ENCODE assay signal across 25 cellular contexts in the genomic region with DNA sequence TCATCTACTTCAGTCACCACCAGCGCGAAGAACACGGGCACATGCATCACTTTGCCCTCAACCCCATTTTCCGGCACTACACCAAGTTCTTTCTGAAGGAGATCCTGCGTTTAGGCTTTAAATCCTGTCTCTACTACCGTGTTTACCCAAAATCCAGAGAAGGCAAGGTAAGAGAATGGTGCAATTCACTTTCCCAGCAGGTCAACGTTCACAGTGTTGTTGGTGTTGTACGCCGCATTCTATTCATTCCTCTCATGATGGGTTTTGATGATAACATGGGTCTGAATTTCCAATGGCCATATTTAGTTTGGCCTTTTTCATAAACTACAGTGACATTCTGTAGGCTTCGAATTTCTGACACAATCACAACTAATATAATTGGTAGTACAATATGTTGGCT.
"Had no signal": no experiment of that assay in that cellular context is flagged by ENCODE, and none has a peak within 500 bp of the region (broad histone marks: within the 10 kb centered on the region; RNA-seq: fewer than 3 reads in every experiment).

No MANE protein-coding gene starts in this region.

- H3K36me3 ChIP-seq: stomach, suprapubic skin, thoracic aorta, thyroid gland, tibial artery, tibial nerve, transverse colon, upper lobe of left lung, upper lobe of right lung, uterus, vagina had no signal

- H3K4me3 ChIP-seq: stomach, suprapubic skin, testis, thoracic aorta, thyroid gland, tibial artery, tibial nerve, transverse colon, upper lobe of left lung, upper lobe of right lung, uterus, vagina had no signal

- DNase-seq: stimulated activated CD4-positive, alpha-beta T cell treated with anti-CD3 and anti-CD28 coated beads, Interleukin-2, amount 100 ng/mL, for 48 hours; stimulated activated CD4-positive, alpha-beta T cell treated with anti-CD3 and anti-CD28 coated beads, Interleukin-4, amount 100 ng/mL, for 1 hour; stimulated activated CD4-positive, alpha-beta T cell treated with anti-CD3 and anti-CD28 coated beads, Interleukin-4, amount 100 ng/mL, for 24 hours; stimulated activated CD4-positive, alpha-beta T cell treated with anti-CD3 and anti-CD28 coated beads, Interleukin-4, amount 100 ng/mL, for 4 hours; stimulated activated CD8-positive, alpha-beta memory T cell treated with anti-CD3 and anti-CD28 coated beads, Interleukin-4, amount 100 ng/mL, for 48 hours; stimulated activated naive B cell treated with anti-CD40 and anti-IgM and Interleukin-4, amounts not matched to agents 10 μg/mL and 1 μg/mL and 100 μg/mL, for 72 hours; stimulated activated naive CD4-positive, alpha-beta T cell; stimulated activated naive CD4-positive, alpha-beta T cell treated with Interleukin-2 at 50 U/mL for 16 hours; stimulated activated naive CD8-positive, alpha-beta T cell treated with anti-CD3 and anti-CD28 coated beads, Interleukin-15, amount 100 ng/mL, for 72 hours; stomach; substantia nigra; testis; thyroid gland; tibial artery; transverse colon; upper lobe of left lung; upper lobe of right lung; uterus had no signal

- H3K4me1 ChIP-seq: testis, thyroid gland, tibial artery, transverse colon, upper lobe of right lung, uterus, vagina had no signal

- ATAC-seq: stimulated activated effector memory CD8-positive, alpha-beta T cell treated with anti-CD3 and anti-CD28 coated beads, Interleukin-12 subunit alpha, Interleukin-12 subunit beta, amount 100 ng/mL, for 72 hours; stimulated activated memory B cell treated with anti-CD40 and anti-IgM and Interleukin-4, amounts not matched to agents 10 μg/mL and 1 μg/mL and 100 μg/mL, for 72 hours; stimulated activated naive B cell treated with anti-CD40 and anti-IgM and Interleukin-4, amounts not matched to agents 10 μg/mL and 1 μg/mL and 100 μg/mL, for 72 hours; stimulated activated naive CD8-positive, alpha-beta T cell treated with anti-CD3 and anti-CD28 coated beads, Interleukin-15, amount 100 ng/mL, for 72 hours; upper lobe of right lung had no signal

- H3K9me3 ChIP-seq: stomach, suprapubic skin, testis, thoracic aorta, thyroid gland, tibial artery, tibial nerve, transverse colon, upper lobe of left lung, upper lobe of right lung, uterus, vagina had no signal

- H3K27me3 ChIP-seq: suprapubic skin, testis, thyroid gland, tibial artery, tibial nerve, upper lobe of left lung, uterus, vagina had no signal

- H3K27ac ChIP-seq: stomach, suprapubic skin, testis, thoracic aorta, thyroid gland, tibial artery, tibial nerve, transverse colon, upper lobe of left lung, upper lobe of right lung, uterus, vagina had no signal

- FAIRE-seq: urothelium cell line had no signal
